1 cellular context compared by ENCODE assay signal in the genomic region with DNA sequence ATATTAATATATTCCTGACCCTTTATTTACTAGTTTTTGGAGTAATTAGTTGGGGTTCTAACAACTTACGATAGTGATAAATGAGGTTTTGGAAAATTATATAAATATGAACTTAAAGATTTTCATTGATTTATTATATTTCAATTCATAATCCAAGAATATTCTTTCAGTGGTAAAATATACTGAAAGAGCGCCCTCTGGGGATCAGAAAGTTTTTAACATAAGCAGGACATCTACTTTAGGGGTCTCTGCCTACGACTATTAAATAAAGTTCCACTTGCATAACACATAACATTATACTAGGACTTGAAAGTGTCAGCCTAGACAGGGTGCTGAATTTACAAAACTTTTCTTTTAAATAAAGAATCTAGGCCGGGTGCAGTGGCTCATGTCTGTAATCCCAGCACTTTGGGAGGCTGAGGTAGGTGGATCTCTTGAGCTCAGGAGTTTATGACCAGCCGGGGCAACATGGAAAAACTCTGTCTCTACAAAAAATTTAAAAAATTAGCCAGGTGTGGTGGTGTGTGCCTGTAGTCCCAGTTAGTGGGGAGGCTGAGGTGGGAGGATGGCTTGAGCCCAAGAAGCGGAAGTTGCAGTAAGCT.
A peak's percentile ranks its signal among the peaks of the same experiment; 100 is the strongest.
TF ChIP-seq lines count a peak whose summit lies in the region.

No MANE protein-coding gene starts in this region.

TF ChIP-seq in HepG2, 621 proteins besides CTCF, POLR2A, EP300 and RAD21:
- TF ChIP-seq ELF1 (CRISPR knock-in tag; IDR thresholded peaks at IDR 0.05), result no peak
- peak; percentile 17; the same call in 1 of the 2 replicates for TF ChIP-seq STAG1 (CRISPR knock-in tag; IDR thresholded peaks at IDR 0.05)
- TF ChIP-seq, protein P1, sequence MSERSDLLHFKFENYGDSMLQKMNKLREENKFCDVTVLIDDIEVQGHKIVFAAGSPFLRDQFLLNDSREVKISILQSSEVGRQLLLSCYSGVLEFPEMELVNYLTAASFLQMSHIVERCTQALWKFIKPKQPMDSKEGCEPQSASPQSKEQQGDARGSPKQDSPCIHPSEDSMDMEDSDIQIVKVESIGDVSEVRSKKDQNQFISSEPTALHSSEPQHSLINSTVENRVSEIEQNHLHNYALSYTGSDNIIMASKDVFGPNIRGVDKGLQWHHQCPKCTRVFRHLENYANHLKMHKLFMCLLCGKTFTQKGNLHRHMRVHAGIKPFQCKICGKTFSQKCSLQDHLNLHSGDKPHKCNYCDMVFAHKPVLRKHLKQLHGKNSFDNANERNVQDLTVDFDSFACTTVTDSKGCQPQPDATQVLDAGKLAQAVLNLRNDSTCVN (CRISPR knock-in tag; IDR thresholded peaks at IDR 0.05; ENCODE audit: borderline replicate concordance), result no peak
- TF ChIP-seq, protein P2, sequence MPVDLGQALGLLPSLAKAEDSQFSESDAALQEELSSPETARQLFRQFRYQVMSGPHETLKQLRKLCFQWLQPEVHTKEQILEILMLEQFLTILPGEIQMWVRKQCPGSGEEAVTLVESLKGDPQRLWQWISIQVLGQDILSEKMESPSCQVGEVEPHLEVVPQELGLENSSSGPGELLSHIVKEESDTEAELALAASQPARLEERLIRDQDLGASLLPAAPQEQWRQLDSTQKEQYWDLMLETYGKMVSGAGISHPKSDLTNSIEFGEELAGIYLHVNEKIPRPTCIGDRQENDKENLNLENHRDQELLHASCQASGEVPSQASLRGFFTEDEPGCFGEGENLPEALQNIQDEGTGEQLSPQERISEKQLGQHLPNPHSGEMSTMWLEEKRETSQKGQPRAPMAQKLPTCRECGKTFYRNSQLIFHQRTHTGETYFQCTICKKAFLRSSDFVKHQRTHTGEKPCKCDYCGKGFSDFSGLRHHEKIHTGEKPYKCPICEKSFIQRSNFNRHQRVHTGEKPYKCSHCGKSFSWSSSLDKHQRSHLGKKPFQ (CRISPR knock-in tag; IDR thresholded peaks at IDR 0.05; ENCODE audit: insufficient replicate concordance), result no peak
- TF ChIP-seq ZNF207 (IDR thresholded peaks at IDR 0.05; ENCODE audit: borderline replicate concordance), result no peak
- TF ChIP-seq ZNF614 (CRISPR knock-in tag; IDR thresholded peaks at IDR 0.05; ENCODE audit: borderline replicate concordance), result no peak
- TF ChIP-seq SSRP1 (CRISPR knock-in tag; IDR thresholded peaks at IDR 0.05), result no peak
- no peak for TF ChIP-seq ZNF253 (CRISPR knock-in tag; IDR thresholded peaks at IDR 0.05; ENCODE audit: borderline replicate concordance)
- TF ChIP-seq ZSCAN20 (CRISPR knock-in tag; IDR thresholded peaks at IDR 0.05; ENCODE audit: borderline replicate concordance), result no peak
TF ChIP-seq in HepG2: peak in this region for 1.
